In genomic region chr10:60960913-60961312, GRCh38 we compare ENCODE assay signal across 22 cellular contexts.
"Had no signal": no experiment of that assay in that cellular context is flagged by ENCODE, and none has a peak within 500 bp of the region (broad histone marks: within the 10 kb centered on the region; RNA-seq: fewer than 3 reads in every experiment).

No MANE protein-coding gene starts in this region.

- H3K4me3 Mint-ChIP-seq: activated CD4-positive, alpha-beta memory T cell treated with anti-CD3 and anti-CD28 coated beads, Interleukin-2, amount 10 ng/mL, durations not matched to agents 7 days and 5 days; activated CD4-positive, alpha-beta T cell treated with anti-CD3 and anti-CD28 coated beads, Interleukin-2, amount 10 ng/mL, durations not matched to agents 7 days and 5 days; activated T-cell treated with anti-CD3 and anti-CD28 coated beads, Interleukin-2, amount 50 U/mL, for 72 hours; naive thymus-derived CD8-positive, alpha-beta T cell; neural crest cell had no signal

- ATAC-seq: activated naive CD4-positive, alpha-beta T cell treated with anti-CD3 and anti-CD28 coated beads, Interleukin-2, amount 50 U/mL, for 72 hours; activated T-cell treated with anti-CD3 and anti-CD28 coated beads, Interleukin-2, amount 50 U/mL, for 72 hours; gastroesophageal sphincter; left colon; naive thymus-derived CD8-positive, alpha-beta T cell; pancreas; sciatic nerve; upper lobe of right lung had no signal

- H3K36me3 Mint-ChIP-seq: activated naive CD4-positive, alpha-beta T cell treated with anti-CD3 and anti-CD28 coated beads, Interleukin-2, amount 50 U/mL, for 72 hours; naive thymus-derived CD8-positive, alpha-beta T cell had no signal

- DNase-seq: activated CD4-positive, alpha-beta memory T cell treated with anti-CD3 and anti-CD28 coated beads, Interleukin-2, amount 10 ng/mL, durations not matched to agents 7 days and 5 days; activated CD4-positive, alpha-beta T cell treated with anti-CD3 and anti-CD28 coated beads for 1 hour; activated CD4-positive, alpha-beta T cell treated with anti-CD3 and anti-CD28 coated beads, Interleukin-2, amount 10 ng/mL, durations not matched to agents 7 days and 5 days; activated naive CD4-positive, alpha-beta T cell; activated T-cell treated with anti-CD3 and anti-CD28 coated beads, Interleukin-2, amount 50 U/mL, for 72 hours; central memory CD4-positive, alpha-beta T cell; left colon; mammary epithelial cell; midbrain; naive thymus-derived CD8-positive, alpha-beta T cell; nucleus accumbens; pancreas; retina; stimulated activated CD4-positive, alpha-beta T cell treated with anti-CD3 and anti-CD28 coated beads, Interleukin-12 subunit alpha, Interleukin-12 subunit beta, amount 100 ng/mL, for 4 hours; stimulated activated CD4-positive, alpha-beta T cell treated with anti-CD3 and anti-CD28 coated beads, Interleukin-4, amount 100 ng/mL, for 1 hour; T1000; tibial artery; upper lobe of right lung had no signal

- H3K27ac Mint-ChIP-seq: activated CD4-positive, alpha-beta memory T cell treated with anti-CD3 and anti-CD28 coated beads, Interleukin-2, amount 10 ng/mL, durations not matched to agents 7 days and 5 days; activated CD4-positive, alpha-beta T cell treated with anti-CD3 and anti-CD28 coated beads, Interleukin-2, amount 10 ng/mL, durations not matched to agents 7 days and 5 days; activated naive CD4-positive, alpha-beta T cell treated with anti-CD3 and anti-CD28 coated beads, Interleukin-2, amount 50 U/mL, for 72 hours; activated T-cell treated with anti-CD3 and anti-CD28 coated beads, Interleukin-2, amount 50 U/mL, for 72 hours; naive thymus-derived CD8-positive, alpha-beta T cell had no signal

- H3K9me3 Mint-ChIP-seq: activated CD4-positive, alpha-beta memory T cell treated with anti-CD3 and anti-CD28 coated beads, Interleukin-2, amount 10 ng/mL, durations not matched to agents 7 days and 5 days; activated CD4-positive, alpha-beta T cell treated with anti-CD3 and anti-CD28 coated beads, Interleukin-2, amount 10 ng/mL, durations not matched to agents 7 days and 5 days; activated naive CD4-positive, alpha-beta T cell treated with anti-CD3 and anti-CD28 coated beads, Interleukin-2, amount 50 U/mL, for 72 hours; activated T-cell treated with anti-CD3 and anti-CD28 coated beads, Interleukin-2, amount 50 U/mL, for 72 hours; naive thymus-derived CD8-positive, alpha-beta T cell; neural crest cell had no signal
